22 cellular contexts compared by ENCODE assay signal in genomic region chr3:145170101-145170500, GRCh38.
"Had no signal": no experiment of that assay in that cellular context is flagged by ENCODE, and none has a peak within 500 bp of the region (broad histone marks: within the 10 kb centered on the region; RNA-seq: fewer than 3 reads in every experiment).

No MANE protein-coding gene starts in this region.

- H3K4me3 ChIP-seq: hepatocyte, mucosa of descending colon, sigmoid colon, testis had no signal

- H3K36me3 Mint-ChIP-seq: activated naive CD8-positive, alpha-beta T cell treated with anti-CD3 and anti-CD28 coated beads, Interleukin-2, amount 10 ng/mL, durations not matched to agents 7 days and 5 days; stimulated activated naive B cell treated with anti-CD40 and anti-IgM and Interleukin-4, amounts not matched to agents 10 μg/mL and 1 μg/mL and 100 μg/mL, for 72 hours had no signal

- H3K27ac Mint-ChIP-seq: activated B cell treated with CpG ODN at 0.5 μM for 24 hours; activated CD4-positive, alpha-beta T cell treated with anti-CD3 and anti-CD28 coated beads for 36 hours; activated naive CD4-positive, alpha-beta T cell treated with anti-CD3 and anti-CD28 coated beads for 36 hours; activated naive CD8-positive, alpha-beta T cell treated with anti-CD3 and anti-CD28 coated beads, Interleukin-2, amount 10 ng/mL, durations not matched to agents 7 days and 5 days; progenitor cell of endocrine pancreas; stimulated activated naive B cell treated with anti-CD40 and anti-IgM and Interleukin-4, amounts not matched to agents 10 μg/mL and 1 μg/mL and 100 μg/mL, for 72 hours had no signal

- DNase-seq: activated B cell treated with CpG ODN at 0.5 μM for 24 hours; activated CD4-positive, alpha-beta T cell treated with anti-CD3 and anti-CD28 coated beads for 36 hours; activated CD4-positive, alpha-beta T cell treated with anti-CD3 and anti-CD28 coated beads, Interleukin-2, amount 50 U/mL, for 48 hours; activated naive CD4-positive, alpha-beta T cell treated with anti-CD3 and anti-CD28 coated beads for 36 hours; activated naive CD8-positive, alpha-beta T cell treated with anti-CD3 and anti-CD28 coated beads, Interleukin-2, amount 10 ng/mL, durations not matched to agents 7 days and 5 days; activated T-cell treated with anti-CD3 and anti-CD28 coated beads, Interleukin-2, amount 50 U/mL, for 48 hours; amniotic stem cell; dermis blood vessel endothelial cell; effector memory CD4-positive, alpha-beta T cell; glutamatergic neuron; mucosa of descending colon; retina; sigmoid colon; stimulated activated CD4-positive, alpha-beta T cell treated with anti-CD3 and anti-CD28 coated beads, Interleukin-2, amount 100 ng/mL, for 48 hours; stimulated activated CD8-positive, alpha-beta memory T cell treated with anti-CD3 and anti-CD28 coated beads, Interleukin-4, amount 100 ng/mL, for 48 hours; stimulated activated naive B cell treated with anti-CD40 and anti-IgM and Interleukin-4, amounts not matched to agents 10 μg/mL and 1 μg/mL and 100 μg/mL, for 72 hours; T-helper 9 cell; testis; trophoblast cell had no signal

- ATAC-seq: activated CD4-positive, alpha-beta T cell treated with anti-CD3 and anti-CD28 coated beads for 36 hours; esophagus mucosa; mucosa of descending colon; stimulated activated naive B cell treated with anti-CD40 and anti-IgM and Interleukin-4, amounts not matched to agents 10 μg/mL and 1 μg/mL and 100 μg/mL, for 72 hours had no signal

- H3K27me3 ChIP-seq: hepatocyte, sigmoid colon, testis had no signal

- H3K9me3 ChIP-seq: mucosa of descending colon, sigmoid colon, testis had no signal

- H3K4me1 ChIP-seq: testis had no signal

- H3K9me3 Mint-ChIP-seq: activated B cell treated with CpG ODN at 0.5 μM for 24 hours; activated naive CD8-positive, alpha-beta T cell treated with anti-CD3 and anti-CD28 coated beads, Interleukin-2, amount 10 ng/mL, durations not matched to agents 7 days and 5 days; stimulated activated naive B cell treated with anti-CD40 and anti-IgM and Interleukin-4, amounts not matched to agents 10 μg/mL and 1 μg/mL and 100 μg/mL, for 72 hours had no signal

- H3K4me2 ChIP-seq: hepatocyte had no signal

- H3K4me1 Mint-ChIP-seq: activated B cell treated with CpG ODN at 0.5 μM for 24 hours; activated CD4-positive, alpha-beta T cell treated with anti-CD3 and anti-CD28 coated beads for 36 hours; activated naive CD8-positive, alpha-beta T cell treated with anti-CD3 and anti-CD28 coated beads, Interleukin-2, amount 10 ng/mL, durations not matched to agents 7 days and 5 days; stimulated activated naive B cell treated with anti-CD40 and anti-IgM and Interleukin-4, amounts not matched to agents 10 μg/mL and 1 μg/mL and 100 μg/mL, for 72 hours had no signal

- H3K4me3 Mint-ChIP-seq: activated B cell treated with CpG ODN at 0.5 μM for 24 hours; activated CD4-positive, alpha-beta T cell treated with anti-CD3 and anti-CD28 coated beads for 36 hours; activated naive CD4-positive, alpha-beta T cell treated with anti-CD3 and anti-CD28 coated beads for 36 hours; activated naive CD8-positive, alpha-beta T cell treated with anti-CD3 and anti-CD28 coated beads, Interleukin-2, amount 10 ng/mL, durations not matched to agents 7 days and 5 days; stimulated activated naive B cell treated with anti-CD40 and anti-IgM and Interleukin-4, amounts not matched to agents 10 μg/mL and 1 μg/mL and 100 μg/mL, for 72 hours had no signal

- H3K27ac ChIP-seq: hepatocyte, sigmoid colon, testis had no signal

- H3K27me3 Mint-ChIP-seq: activated B cell treated with CpG ODN at 0.5 μM for 24 hours; activated CD4-positive, alpha-beta T cell treated with anti-CD3 and anti-CD28 coated beads for 36 hours; activated naive CD8-positive, alpha-beta T cell treated with anti-CD3 and anti-CD28 coated beads, Interleukin-2, amount 10 ng/mL, durations not matched to agents 7 days and 5 days; progenitor cell of endocrine pancreas; stimulated activated naive B cell treated with anti-CD40 and anti-IgM and Interleukin-4, amounts not matched to agents 10 μg/mL and 1 μg/mL and 100 μg/mL, for 72 hours had no signal

- H2AFZ ChIP-seq: hepatocyte had no signal

- H3K79me2 ChIP-seq: hepatocyte had no signal

- H3K36me3 ChIP-seq: sigmoid colon had no signal
